18 cellular contexts compared by ENCODE assay signal in genomic region chr5:51377151-51378060, GRCh38. TPM values are rescaled to one million over a fixed set of nuclear protein-coding genes. Genes with fewer than 3 reads are reported as not detected.
DNase-seq lines count a peak whose midpoint lies in the region; TF ChIP-seq lines count a peak whose summit lies in the region.
"Had no signal": no experiment of that assay in that cellular context is flagged by ENCODE, and none has a peak within 500 bp of the region (broad histone marks: within the 10 kb centered on the region; RNA-seq: fewer than 3 reads in every experiment).

No MANE protein-coding gene starts in this region.

- H3K4me1 ChIP-seq in thymus (ENCODE audit: control insufficient read depth, insufficient read depth, low read length): no peaks in the 10 kb centered on the region
- H3K4me1 ChIP-seq in CD4-positive, alpha-beta memory T cell (ENCODE audit: insufficient read depth, low read length): no peaks in the 10 kb centered on the region

- intact Hi-C loops in CD4-positive, alpha-beta memory T cell (cut with micrococcal nuclease): no loop called here

- H3K36me3 Mint-ChIP-seq in activated CD4-positive, alpha-beta T cell treated with anti-CD3 and anti-CD28 coated beads, Interleukin-2, amount 10 ng/mL, durations not matched to agents 7 days and 5 days (ENCODE audit: low read depth): peaks cover 3% of the 10 kb centered on the region
- H3K36me3 Mint-ChIP-seq in brain: peaks cover 7% of the 10 kb centered on the region
- H3K36me3 Mint-ChIP-seq in mesothelial cell of epicardium: no peaks in the 10 kb centered on the region
- H3K36me3 Mint-ChIP-seq in CD4-positive, alpha-beta memory T cell: peaks cover 0 to 4% of the 10 kb centered on the region in 2 donors

- H3K9me3 ChIP-seq in thymus (ENCODE audit: control insufficient read depth): no peaks in the 10 kb centered on the region
- H3K9me3 ChIP-seq in CD4-positive, alpha-beta memory T cell (ENCODE audit: control insufficient read depth in 1 of 2, low read length in 2 of 2): no peaks in the 10 kb centered on the region
- H3K9me3 ChIP-seq: HAP-1, upper lobe of left lung had no signal

- WGBS in thymus: 17% methylated on average over 40 of the region's 40 CpGs

- peaks cover 6% of the 10 kb centered on the region for H3K4me1 Mint-ChIP-seq in activated CD4-positive, alpha-beta T cell treated with anti-CD3 and anti-CD28 coated beads, Interleukin-2, amount 10 ng/mL, durations not matched to agents 7 days and 5 days
- H3K4me1 Mint-ChIP-seq in brain (peaks cover 56% of the 10 kb centered on the region), mesothelial cell of epicardium (peaks cover 76% of the 10 kb centered on the region)
- H3K4me1 Mint-ChIP-seq in CD4-positive, alpha-beta memory T cell: peaks cover 4 to 17% (median 6%) of the 10 kb centered on the region in 4 donors
- H3K4me1 Mint-ChIP-seq: activated B cell treated with CpG ODN at 0.5 μM for 24 hours had no signal

- CTCF ChIA-PET in activated CD4-positive, alpha-beta T cell treated with anti-CD3 and anti-CD28 coated beads, Interleukin-2, amount 10 ng/mL, durations not matched to agents 7 days and 5 days (lab: Charles Lee): no interaction called here
- CTCF ChIA-PET in CD4-positive, alpha-beta memory T cell (lab: Charles Lee; ENCODE audit: partially characterized antibody): no interaction called here

- H3K27ac ChIP-seq in thymus (ENCODE audit: low read depth): peak overlapping the region; percentile 69
- H3K27ac ChIP-seq in CD4-positive, alpha-beta memory T cell (ENCODE audit: low read depth, low read length): no peak overlapping the region
- H3K27ac ChIP-seq: C4-2B, upper lobe of left lung had no signal

- no peaks in the 10 kb centered on the region for H3K9me3 Mint-ChIP-seq in activated CD4-positive, alpha-beta T cell treated with anti-CD3 and anti-CD28 coated beads, Interleukin-2, amount 10 ng/mL, durations not matched to agents 7 days and 5 days
- H3K9me3 Mint-ChIP-seq in brain (peaks cover 0 to 5% (median 2%) of the 10 kb centered on the region in 5 experiments), mesothelial cell of epicardium (no peaks in the 10 kb centered on the region)
- H3K9me3 Mint-ChIP-seq in CD4-positive, alpha-beta memory T cell: peaks cover 4 to 28% (median 12%) of the 10 kb centered on the region in 8 donors

- H3K36me3 ChIP-seq in thymus (ENCODE audit: control insufficient read depth, insufficient read depth): no peaks in the 10 kb centered on the region
- no peaks in the 10 kb centered on the region for H3K36me3 ChIP-seq in CD4-positive, alpha-beta memory T cell (ENCODE audit: insufficient read depth, low read length)
- H3K36me3 ChIP-seq: HAP-1, upper lobe of left lung had no signal

- no peak for TF ChIP-seq CTCF in brain (conservative IDR thresholded peaks at IDR 0.05)
- no peak for TF ChIP-seq CTCF in mesothelial cell of epicardium (IDR thresholded peaks at IDR 0.05; ENCODE audit: unreplicated experiment)

- POLR2A ChIA-PET in activated CD4-positive, alpha-beta T cell treated with anti-CD3 and anti-CD28 coated beads, Interleukin-2, amount 10 ng/mL, durations not matched to agents 7 days and 5 days (lab: Charles Lee): no interaction called here
- POLR2A ChIA-PET in CD4-positive, alpha-beta memory T cell (lab: Charles Lee; ENCODE audit: partially characterized antibody): no interaction called here

- no peak overlapping the region for H3K4me3 Mint-ChIP-seq in activated CD4-positive, alpha-beta T cell treated with anti-CD3 and anti-CD28 coated beads, Interleukin-2, amount 10 ng/mL, durations not matched to agents 7 days and 5 days
- H3K4me3 Mint-ChIP-seq in brain (peak overlapping the region in 4 of 5 experiments; percentile 35 to 91 (median 77)), mesothelial cell of epicardium (peak overlapping the region; percentile 76)
- H3K4me3 Mint-ChIP-seq in CD4-positive, alpha-beta memory T cell: peak overlapping the region in 2 of 8 donors; percentile 9 to 45
- H3K4me3 Mint-ChIP-seq: activated B cell treated with CpG ODN at 0.5 μM for 24 hours had no signal

- peaks cover 69% of the 10 kb centered on the region for H3K27me3 Mint-ChIP-seq in activated CD4-positive, alpha-beta T cell treated with anti-CD3 and anti-CD28 coated beads, Interleukin-2, amount 10 ng/mL, durations not matched to agents 7 days and 5 days
- peaks cover 81% of the 10 kb centered on the region for H3K27me3 Mint-ChIP-seq in brain
- H3K27me3 Mint-ChIP-seq in mesothelial cell of epicardium (ENCODE audit: low read depth): peaks cover 40% of the 10 kb centered on the region
- peaks cover 54 to 56% of the 10 kb centered on the region in 2 donors for H3K27me3 Mint-ChIP-seq in CD4-positive, alpha-beta memory T cell

- peak overlapping the region; percentile 4 for H3K27ac Mint-ChIP-seq in activated CD4-positive, alpha-beta T cell treated with anti-CD3 and anti-CD28 coated beads, Interleukin-2, amount 10 ng/mL, durations not matched to agents 7 days and 5 days
- peak overlapping the region in 1 of 5 experiments; percentile 61 for H3K27ac Mint-ChIP-seq in brain
- H3K27ac Mint-ChIP-seq in mesothelial cell of epicardium: peak overlapping the region; percentile 92
- no peak overlapping the region for H3K27ac Mint-ChIP-seq in CD4-positive, alpha-beta memory T cell
- H3K27ac Mint-ChIP-seq: activated B cell treated with CpG ODN at 0.5 μM for 24 hours, T-cell had no signal

- no peak overlapping the region for H3K4me3 ChIP-seq in thymus (ENCODE audit: low read length)
- no peak overlapping the region for H3K4me3 ChIP-seq in CD4-positive, alpha-beta memory T cell (ENCODE audit: low read length in 2 of 2)
- H3K4me3 ChIP-seq: HAP-1, upper lobe of left lung had no signal

- DNase-seq in activated CD4-positive, alpha-beta T cell treated with anti-CD3 and anti-CD28 coated beads, Interleukin-2, amount 10 ng/mL, durations not matched to agents 7 days and 5 days: no peak
- no peak for DNase-seq in activated CD4-positive, alpha-beta T cell treated with anti-CD3 and anti-CD28 coated beads, Interleukin-2, amount 50 U/mL, for 1 hour
- DNase-seq in mesothelial cell of epicardium (ENCODE audit: low spot score in 2 of 2, unreplicated experiment in 2 of 2): no peak
- DNase-seq in stimulated activated CD4-positive, alpha-beta T cell treated with anti-CD3 and anti-CD28 coated beads, Interleukin-4, amount 100 ng/mL, for 24 hours: no peak
- no peak for DNase-seq in cerebellum (ENCODE audit: low spot score)
- no peak for DNase-seq in CD4-positive, alpha-beta memory T cell
- DNase-seq: activated B cell treated with CpG ODN at 0.5 μM for 24 hours, amniotic stem cell, cerebellar nuclear complex, NCI-H1092, T-cell, upper lobe of left lung had no signal

- H3K27me3 ChIP-seq in thymus (ENCODE audit: control insufficient read depth, insufficient read depth): peaks cover 23% of the 10 kb centered on the region
- H3K27me3 ChIP-seq in CD4-positive, alpha-beta memory T cell (ENCODE audit: insufficient read depth, low read length): peaks cover 23% of the 10 kb centered on the region

RNA-seq across cellular contexts. Expression of gene ISL1, which starts 5.8 kb away (rescaled TPM):
- not detected for total RNA-seq in activated CD4-positive, alpha-beta T cell treated with anti-CD3 and anti-CD28 coated beads, Interleukin-2, amount 10 ng/mL, durations not matched to agents 7 days and 5 days
- polyA plus RNA-seq in brain (ENCODE audit: insufficient read depth, low read depth, low replicate concordance) (156 TPM), thymus (11.2 TPM)
- total RNA-seq in mesothelial cell of epicardium (12.0 to 14.7 TPM (median 13.7 TPM) in 3 replicates), cerebellum (not detected)
- not detected for total RNA-seq in CD4-positive, alpha-beta memory T cell
- polyA plus RNA-seq in CD4-positive, alpha-beta memory T cell: not detected
- total RNA-seq: activated B cell treated with CpG ODN at 0.5 μM for 24 hours; activated CD8-positive, alpha-beta memory T cell treated with anti-CD3 and anti-CD28 coated beads for 36 hours; left lobe of liver; T-cell; upper lobe of left lung had no signal

Comparison
In these comparisons a context has a peak if more than half of its experiments do, and no peak if none do; other contexts are left out.
1. H3K27ac Mint-ChIP-seq: peak in activated CD4-positive, alpha-beta T cell treated with anti-CD3 and anti-CD28 coated beads, Interleukin-2, amount 10 ng/mL, durations not matched to agents 7 days and 5 days (single experiment) and mesothelial cell of epicardium (single experiment); none in CD4-positive, alpha-beta memory T cell (0 of 7).
2. RNA of gene ISL1, which starts 5.8 kb away (total RNA-seq): 12.0 to 14.7 TPM in mesothelial cell of epicardium; not detected in activated CD4-positive, alpha-beta T cell treated with anti-CD3 and anti-CD28 coated beads, Interleukin-2, amount 10 ng/mL, durations not matched to agents 7 days and 5 days, not detected in cerebellum (single experiment) and not detected in CD4-positive, alpha-beta memory T cell; every median in the first group is over 10 times any median in the second.